ENCODE assay signal across 12 cellular contexts in genomic region chr11:131893103-131893502, GRCh38.
DNase-seq lines count a peak whose midpoint lies in the region; ATAC-seq, FAIRE-seq and TF ChIP-seq lines count a peak whose summit lies in the region.
"Had no signal": no experiment of that assay in that cellular context is flagged by ENCODE, and none has a peak within 500 bp of the region (broad histone marks: within the 10 kb centered on the region; RNA-seq: fewer than 3 reads in every experiment).

No MANE protein-coding gene starts in this region.

- no peak for FAIRE-seq in pancreas (lab: Jason Lieb, UNC)

- peaks cover 45% of the 10 kb centered on the region for H3K27me3 ChIP-seq in OCI-LY3 (ENCODE audit: low read depth, low read length)
- H3K27me3 ChIP-seq in A673 (replicated peaks; ENCODE audit: insufficient read depth, low read depth, low read length, poor library complexity): no peaks in the 10 kb centered on the region
- no peaks in the 10 kb centered on the region for H3K27me3 ChIP-seq in pancreas
- H3K27me3 ChIP-seq: tibial artery had no signal

- intact Hi-C loops in A673 (cut with micrococcal nuclease; ENCODE audit: unreplicated experiment) (no loop called here), pancreas (cut with DNase I) (no loop called here)

- BruUV-seq in A673 (replicated peaks; lab: Mats Ljungman, UMichigan): no TSS peak

- H3K4me2 ChIP-seq in OCI-LY3 (ENCODE audit: low read length): peak overlapping the region; percentile 49

- H3K4me1 ChIP-seq in OCI-LY3 (ENCODE audit: low read length) (peaks cover 15% of the 10 kb centered on the region), A673 (ENCODE audit: insufficient read depth, low read length, poor library complexity, severe bottlenecking) (peaks cover 52% of the 10 kb centered on the region), pancreas (no peaks in the 10 kb centered on the region)
- H3K4me1 ChIP-seq: tibial artery had no signal

- no peaks in the 10 kb centered on the region for H3K36me3 ChIP-seq in OCI-LY3 (replicated peaks; ENCODE audit: low read depth, low read length)
- H3K36me3 ChIP-seq in A673 (ENCODE audit: insufficient read depth, low read length, poor library complexity, severe bottlenecking): no peaks in the 10 kb centered on the region
- no peaks in the 10 kb centered on the region for H3K36me3 ChIP-seq in pancreas
- H3K36me3 ChIP-seq: tibial artery had no signal

- WGBS in pancreas, 2 donors: 80 to 88% methylated on average over 3 of the region's 3 CpGs

- H3K4me3 ChIP-seq in OCI-LY3 (ENCODE audit: low read length) (peak overlapping the region; percentile 28; the same call in 1 of the 2 replicates), A673 (ENCODE audit: low read depth, low read length, poor library complexity, severe bottlenecking) (no peak overlapping the region), pancreas (no peak overlapping the region)
- H3K4me3 ChIP-seq: tibial artery had no signal

- H4K20me1 ChIP-seq in OCI-LY3 (ENCODE audit: insufficient read depth, low read length): peaks cover 5% of the 10 kb centered on the region; the same call in 1 of the 2 replicates

- CTCF ChIA-PET in A673 (lab: Charles Lee): no interaction called here

- H3K9ac ChIP-seq in OCI-LY3 (ENCODE audit: low read length): no peak overlapping the region

- no peak for DNase-seq in effector CD4-positive, alpha-beta T cell
- DNase-seq in A673 (ENCODE audit: low spot score) (no peak), pancreas (no peak)
- DNase-seq: activated CD4-positive, alpha-beta T cell treated with anti-CD3 and anti-CD28 coated beads, Interleukin-2, amount 10 ng/mL, durations not matched to agents 7 days and 5 days; activated gamma-delta T cell treated with Interleukin-2 at 50 U/mL for 16 hours; NK-92 treated with Interleukin-12 subunit alpha and Interleukin-12 subunit beta, amount 100 ng/mL, for 24 hours; tibial artery had no signal

- no peak overlapping the region for H2AFZ ChIP-seq in OCI-LY3 (ENCODE audit: low read depth, low read length)

- H3K9me3 ChIP-seq in OCI-LY3 (ENCODE audit: insufficient read depth, low read length) (no peaks in the 10 kb centered on the region), A673 (ENCODE audit: low read depth, low read length, poor library complexity, severe bottlenecking) (no peaks in the 10 kb centered on the region), pancreas (no peaks in the 10 kb centered on the region)

- ATAC-seq in GM18870 (IDR thresholded peaks at IDR 0.05; ENCODE audit: unreplicated experiment) (peak; percentile 94), GM21526 (IDR thresholded peaks at IDR 0.05; ENCODE audit: low FRiP score, unreplicated experiment) (peak; percentile 92), HG03045 (IDR thresholded peaks at IDR 0.05; ENCODE audit: unreplicated experiment) (peak; percentile 82), pancreas (no peak)
- ATAC-seq: sciatic nerve had no signal

- TF ChIP-seq CTCF in OCI-LY3 (IDR thresholded peaks at IDR 0.05; ENCODE audit: low read depth, low read length): no peak
- TF ChIP-seq CTCF in A673 (conservative IDR thresholded peaks at IDR 0.05; ENCODE audit: low read depth, low read length): no peak
- no peak for TF ChIP-seq CTCF in pancreas (IDR thresholded peaks at IDR 0.05)

- H3K27ac ChIP-seq in OCI-LY3 (ENCODE audit: low read length) (no peak overlapping the region), A673 (ENCODE audit: low read depth, low read length, poor library complexity, severe bottlenecking) (no peak overlapping the region), pancreas (no peak overlapping the region)
- H3K27ac ChIP-seq: tibial artery had no signal

- POLR2A ChIA-PET in A673 (lab: Charles Lee; ENCODE audit: low non-redundant PET): no interaction called here

- H3K79me2 ChIP-seq in OCI-LY3 (ENCODE audit: low read length): no peaks in the 10 kb centered on the region

Comparison
In these comparisons a context has a peak if more than half of its experiments do, and no peak if none do; other contexts are left out.
1. ATAC-seq: peak in GM18870 (single experiment), GM21526 (single experiment) and HG03045 (single experiment); none in pancreas (0 of 4).